In genomic region chr20:62937353-62938104, GRCh38 we compare ENCODE assay signal across 8 cellular contexts. TPM values are rescaled to one million over a fixed set of nuclear protein-coding genes. Genes with fewer than 3 reads are reported as not detected.
DNase-seq lines count a peak whose midpoint lies in the region; ATAC-seq and TF ChIP-seq lines count a peak whose summit lies in the region.

No MANE protein-coding gene starts in this region.

- H3K36me3 ChIP-seq in mammary epithelial cell (ENCODE audit: insufficient read depth, low read length) (peaks cover 6% of the 10 kb centered on the region), smooth muscle cell (ENCODE audit: low read depth) (no peaks in the 10 kb centered on the region)

- peaks cover 33 to 60% of the 10 kb centered on the region in 2 donors for H3K4me1 Mint-ChIP-seq in immature natural killer cell

- peaks cover 6 to 15% (median 6%) of the 10 kb centered on the region in 3 donors for H3K27me3 Mint-ChIP-seq in immature natural killer cell (ENCODE audit: low read depth in 3 of 3)

- H3K27me3 ChIP-seq in mammary epithelial cell (ENCODE audit: insufficient read depth, low read length) (no peaks in the 10 kb centered on the region), smooth muscle cell (ENCODE audit: low read depth) (no peaks in the 10 kb centered on the region)

- DNase-seq in AG08395 (ENCODE audit: low spot score): peak; percentile 97
- DNase-seq in NCI-H2227 (lab: John Stamatoyannopoulos, UW; ENCODE audit: unreplicated experiment): peak; percentile 99
- DNase-seq in mammary epithelial cell: peak; percentile 93
- DNase-seq in immature natural killer cell: peak; percentile 97
- DNase-seq in smooth muscle cell (lab: John Stamatoyannopoulos, UW; ENCODE audit: unreplicated experiment): peak; percentile 87

- H3K27ac ChIP-seq in mammary epithelial cell (ENCODE audit: insufficient read depth, low read depth, low read length) (peak overlapping the region; percentile 87), smooth muscle cell (ENCODE audit: low read depth) (peak overlapping the region; percentile 98)

- peak; percentile 81 for ATAC-seq in HG03159 (IDR thresholded peaks at IDR 0.05; ENCODE audit: unreplicated experiment)

- H3K36me3 Mint-ChIP-seq in immature natural killer cell: peaks cover 0 to 4% (median 0%) of the 10 kb centered on the region in 3 donors

- peaks cover 15% of the 10 kb centered on the region for H3K4me1 ChIP-seq in mammary epithelial cell (ENCODE audit: insufficient read depth, low read length)
- peaks cover 29% of the 10 kb centered on the region for H3K4me1 ChIP-seq in smooth muscle cell (ENCODE audit: low read depth)

- intact Hi-C loops in mammary epithelial cell (cut with micrococcal nuclease): loop anchor here (1.0 kb wide), 2 partner anchors 8 to 13 kb away; no protein-coding TSS in a partner anchor

- 0% methylated on average over 12 of the region's 87 CpGs for WGBS in mammary epithelial cell (ENCODE audit: low coverage, missing lambda C conversion rate)
- 2% methylated on average over 75 of the region's 87 CpGs for WGBS in smooth muscle cell (ENCODE audit: low lambda C conversion rate)

- peak; percentile 87 for TF ChIP-seq POLR2A in GM18951 (IDR thresholded peaks at IDR 0.05; ENCODE audit: extremely low read depth, insufficient read depth, insufficient read length)

- peaks cover 96% of the 10 kb centered on the region for H3K79me2 ChIP-seq in mammary epithelial cell (ENCODE audit: insufficient read depth, low read length)
- peaks cover 94% of the 10 kb centered on the region for H3K79me2 ChIP-seq in smooth muscle cell (ENCODE audit: low read depth)

- dilution Hi-C loops in mammary epithelial cell (cut with HindIII; ENCODE audit: low sequenced_read_pairs): loop anchor here (5.0 kb wide), 2 partner anchors 35 to 80 kb away; no protein-coding TSS in a partner anchor

- CTCF ChIA-PET in mammary epithelial cell (lab: Charles Lee; ENCODE audit: low non-redundant PET): interaction anchor here (0.5 kb wide), 1 partner anchor 72 kb away, joined by 3 read pairs; no protein-coding TSS in a partner anchor

- in situ Hi-C loops in GM18951 (cut with MboI; ENCODE audit: low sequenced_read_pairs, unreplicated experiment): no loop called here
- in situ Hi-C loops in mammary epithelial cell (cut with MboI; ENCODE audit: low sequenced_read_pairs in 2 of 2): no loop called here

- no peaks in the 10 kb centered on the region for H3K9me3 ChIP-seq in mammary epithelial cell (replicated peaks; ENCODE audit: insufficient read depth, low read length)
- no peaks in the 10 kb centered on the region for H3K9me3 ChIP-seq in smooth muscle cell (replicated peaks; ENCODE audit: low read depth)

- H2AFZ ChIP-seq in mammary epithelial cell (ENCODE audit: low read depth, low read length) (peak overlapping the region; percentile 92), smooth muscle cell (ENCODE audit: low read depth) (peak overlapping the region; percentile 80)

- peaks cover 12% of the 10 kb centered on the region for H3F3A ChIP-seq in smooth muscle cell (ENCODE audit: low read depth)

- H3K9me3 Mint-ChIP-seq in immature natural killer cell: no peaks in the 10 kb centered on the region

- peak overlapping the region; percentile 92 to 98 (median 96) for H3K27ac Mint-ChIP-seq in immature natural killer cell

- H4K20me1 ChIP-seq in mammary epithelial cell (ENCODE audit: insufficient read depth, low read length) (no peaks in the 10 kb centered on the region), smooth muscle cell (ENCODE audit: low read depth) (peaks cover 77% of the 10 kb centered on the region)

- H3K4me3 Mint-ChIP-seq in immature natural killer cell: peak overlapping the region; percentile 96 to 99 (median 97)

- H3K9ac ChIP-seq in mammary epithelial cell (ENCODE audit: insufficient read depth, low read length) (peak overlapping the region; percentile 87), smooth muscle cell (ENCODE audit: low read depth) (peak overlapping the region; percentile 98)

- no TSS peak for BruUV-seq in mammary epithelial cell (replicated peaks; lab: Mats Ljungman, UMichigan)

- TF ChIP-seq CTCF in WI38 (IDR thresholded peaks at IDR 0.05; ENCODE audit: low read depth, low read length): no peak
- TF ChIP-seq CTCF in mammary epithelial cell (conservative IDR thresholded peaks at IDR 0.05 in 1 of 2, IDR thresholded peaks at IDR 0.05 in 1 of 2; ENCODE audit: extremely low read depth in 1 of 2, insufficient read depth in 1 of 2, low read depth in 1 of 2, low read length in 2 of 2): no peak
- no peak for TF ChIP-seq CTCF in smooth muscle cell (IDR thresholded peaks at IDR 0.05; ENCODE audit: borderline replicate concordance, insufficient read depth, poor library complexity, severe bottlenecking)

- peak overlapping the region; percentile 95 for H3K4me3 ChIP-seq in WI38 (ENCODE audit: low read depth, low read length)
- H3K4me3 ChIP-seq in mammary epithelial cell (replicated peaks in 1 of 3; ENCODE audit: insufficient read depth in 1 of 3, low read depth in 2 of 3, low read length in 3 of 3): peak overlapping the region; percentile 95 to 100 (median 97)
- peak overlapping the region; percentile 88 for H3K4me3 ChIP-seq in smooth muscle cell

- peak overlapping the region; percentile 91 for H3K4me2 ChIP-seq in mammary epithelial cell (ENCODE audit: insufficient read depth, low read depth, low read length)
- H3K4me2 ChIP-seq in smooth muscle cell: peak overlapping the region; percentile 91

RNA-seq across cellular contexts. Expression of gene GID8, which starts 0.4 kb away (rescaled TPM):
- 10 to 100 TPM; 34.5 to 43.2 TPM for total RNA-seq in mammary epithelial cell
- 29.7 TPM for polyA plus RNA-seq in mammary epithelial cell
- polyA minus RNA-seq in mammary epithelial cell: 47.5 TPM
- polyA plus RNA-seq in immature natural killer cell: 10 to 100 TPM; 20.7 to 26.8 (median 21.3) TPM
- 23.5 and 34.8 TPM in 2 replicates for total RNA-seq in smooth muscle cell
- 13.9 and 20.8 TPM in 2 replicates for polyA plus RNA-seq in smooth muscle cell

RNA-seq across cellular contexts. Expression of gene DIDO1, which starts 11.2 kb away (rescaled TPM):
- total RNA-seq in mammary epithelial cell (10 to 100 TPM; 38.7 to 53.2 TPM), smooth muscle cell (24.6 and 25.8 TPM in 2 replicates)
- polyA plus RNA-seq in mammary epithelial cell (13.6 TPM), immature natural killer cell (10 to 100 TPM; 23.1 to 48.8 (median 37.7) TPM), smooth muscle cell (14.4 and 16.0 TPM in 2 replicates)
- 31.4 TPM for polyA minus RNA-seq in mammary epithelial cell

RNA-seq across cellular contexts. Expression of gene SLC17A9, which starts 15.0 kb away (rescaled TPM):
- under 1 TPM; 0.33 to 0.67 TPM for total RNA-seq in mammary epithelial cell
- polyA plus RNA-seq in mammary epithelial cell: 0.09 TPM
- not detected for polyA minus RNA-seq in mammary epithelial cell
- polyA plus RNA-seq in immature natural killer cell: 1 to 10 TPM in 2 of 3 donors, under 1 TPM in 1; 0.95 to 3.5 (median 2.0) TPM
- total RNA-seq in smooth muscle cell: 32.4 and 32.5 TPM in 2 replicates
- 92.5 and 96.7 TPM in 2 replicates for polyA plus RNA-seq in smooth muscle cell

Comparison
In these comparisons a context has a peak if more than half of its experiments do, and no peak if none do; other contexts are left out.
1. Peak in every context shown above with its lines: DNase-seq, ATAC-seq, H3K4me3 ChIP-seq and H3K27ac ChIP-seq.
2. RNA of gene SLC17A9, which starts 15.0 kb away (polyA plus RNA-seq): 92.5 to 96.7 TPM in smooth muscle cell; 0.95 to 3.5 TPM in immature natural killer cell and 0.09 TPM in mammary epithelial cell (single experiment); every median in the first group is over 10 times any median in the second.